ENCODE assay signal across 8 cellular contexts in the genomic region with DNA sequence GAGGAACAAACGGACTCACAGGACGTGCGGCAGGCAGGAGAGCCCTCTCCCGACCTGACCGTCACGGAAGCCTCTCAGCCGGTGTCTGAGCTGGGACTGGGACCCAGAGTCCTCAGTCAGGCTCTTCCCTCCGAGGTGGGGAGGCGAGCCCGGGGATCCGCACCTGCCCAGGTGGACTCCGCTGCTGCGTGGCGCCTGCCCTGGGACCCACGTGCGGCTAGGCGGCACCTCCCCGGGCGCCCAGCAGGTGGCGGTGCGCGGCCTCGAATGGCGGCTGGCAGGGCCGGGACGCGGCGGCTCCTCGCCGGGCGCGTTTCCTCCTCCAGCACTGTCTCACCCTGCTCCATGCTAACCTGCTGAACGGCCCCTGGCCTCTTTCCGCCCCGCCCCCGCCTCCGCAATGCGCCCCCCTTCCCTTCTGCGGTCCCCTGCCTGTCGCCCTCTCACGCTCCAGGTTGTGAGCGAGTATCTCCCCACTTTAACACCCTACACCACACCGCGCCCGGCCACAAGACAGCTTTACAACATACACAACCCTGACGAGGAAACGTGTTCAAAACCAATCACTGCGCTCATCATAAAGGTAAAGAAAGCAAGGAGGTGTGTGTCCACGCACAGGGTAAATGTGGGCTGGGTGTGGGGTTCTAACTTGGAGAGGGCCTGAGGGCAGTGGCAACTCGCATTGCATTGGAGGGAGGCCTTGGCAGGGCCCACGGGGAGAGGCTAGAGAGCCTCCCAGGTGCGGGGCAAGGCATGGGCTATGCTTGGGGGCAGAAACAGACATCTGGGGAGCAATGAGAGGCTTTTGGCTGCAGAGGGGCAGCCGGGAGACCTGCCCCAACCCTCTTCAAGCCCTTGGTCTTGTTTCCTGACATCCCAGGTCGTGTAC. TPM values are rescaled to one million over a fixed set of nuclear protein-coding genes. Genes with fewer than 3 reads are reported as not detected.
DNase-seq lines count a peak whose midpoint lies in the region; ATAC-seq lines count a peak whose summit lies in the region.

No MANE protein-coding gene starts in this region.

- peaks cover 36% of the 10 kb centered on the region for H3K27me3 Mint-ChIP-seq in activated naive CD8-positive, alpha-beta T cell treated with anti-CD3 and anti-CD28 coated beads, Interleukin-2, amount 10 ng/mL, durations not matched to agents 7 days and 5 days

- POLR2A ChIA-PET in activated naive CD8-positive, alpha-beta T cell treated with anti-CD3 and anti-CD28 coated beads, Interleukin-2, amount 10 ng/mL, durations not matched to agents 7 days and 5 days (lab: Charles Lee): no interaction called here

- intact Hi-C loops in left cardiac atrium (cut with DNase I): loop anchor here (5.0 to 10.0 kb wide), 3 partner anchors 189 to 219 kb away; no protein-coding TSS in a partner anchor

- DNase-seq in GDM1 (lab: John Stamatoyannopoulos, UW): peak; percentile 62
- DNase-seq in KG1 (lab: John Stamatoyannopoulos, UW): peak; percentile 42
- DNase-seq in T-helper 1 cell: peak; percentile 33 to 66 (median 61)
- peak; percentile 91 for DNase-seq in activated naive CD8-positive, alpha-beta T cell treated with anti-CD3 and anti-CD28 coated beads, Interleukin-2, amount 10 ng/mL, durations not matched to agents 7 days and 5 days
- DNase-seq in left cardiac atrium: peak; percentile 72
- DNase-seq in retina: peak; percentile 84
- no peak for DNase-seq in A172 (ENCODE audit: low spot score)
- DNase-seq in DMS79 (lab: John Stamatoyannopoulos, UW): no peak

- H3K4me3 Mint-ChIP-seq in activated naive CD8-positive, alpha-beta T cell treated with anti-CD3 and anti-CD28 coated beads, Interleukin-2, amount 10 ng/mL, durations not matched to agents 7 days and 5 days: peak overlapping the region; percentile 72

- H3K9me3 Mint-ChIP-seq in activated naive CD8-positive, alpha-beta T cell treated with anti-CD3 and anti-CD28 coated beads, Interleukin-2, amount 10 ng/mL, durations not matched to agents 7 days and 5 days: no peaks in the 10 kb centered on the region

- peaks cover 19% of the 10 kb centered on the region for H3K4me1 Mint-ChIP-seq in activated naive CD8-positive, alpha-beta T cell treated with anti-CD3 and anti-CD28 coated beads, Interleukin-2, amount 10 ng/mL, durations not matched to agents 7 days and 5 days

- H3K27ac Mint-ChIP-seq in activated naive CD8-positive, alpha-beta T cell treated with anti-CD3 and anti-CD28 coated beads, Interleukin-2, amount 10 ng/mL, durations not matched to agents 7 days and 5 days: peak overlapping the region; percentile 45

- ATAC-seq in activated naive CD8-positive, alpha-beta T cell treated with anti-CD3 and anti-CD28 coated beads, Interleukin-2, amount 10 ng/mL, durations not matched to agents 7 days and 5 days (ENCODE audit: low read depth): peak; percentile 94
- ATAC-seq in left cardiac atrium: peak; percentile 95 to 96

- H3K36me3 Mint-ChIP-seq in activated naive CD8-positive, alpha-beta T cell treated with anti-CD3 and anti-CD28 coated beads, Interleukin-2, amount 10 ng/mL, durations not matched to agents 7 days and 5 days: no peaks in the 10 kb centered on the region

RNA-seq across cellular contexts. Expression of gene ATXN10, which starts 25.9 kb away (rescaled TPM):
- 10 to 100 TPM; 75.9 to 81.0 TPM for total RNA-seq in activated naive CD8-positive, alpha-beta T cell treated with anti-CD3 and anti-CD28 coated beads, Interleukin-2, amount 10 ng/mL, durations not matched to agents 7 days and 5 days
- total RNA-seq in left cardiac atrium: 100 to 1,000 TPM; 129 to 143 TPM
- 53.5 and 80.1 TPM in 2 replicates for total RNA-seq in A172 (2014; rRNA removed; shearing (Covaris generic))

Comparison
In these comparisons a context has a peak if more than half of its experiments do, and no peak if none do; other contexts are left out.
1. DNase-seq: peak in GDM1 (single experiment), KG1 (single experiment), T-helper 1 cell (5 of 5), activated naive CD8-positive, alpha-beta T cell treated with anti-CD3 and anti-CD28 coated beads, Interleukin-2, amount 10 ng/mL, durations not matched to agents 7 days and 5 days (single experiment), left cardiac atrium (single experiment) and retina (single experiment); none in A172 (single experiment) and DMS79 (single experiment).